In genomic region chr12:89493650-89494302, GRCh38 we compare ENCODE assay signal across 1 cellular context.
A peak's percentile ranks its signal among the peaks of the same experiment; 100 is the strongest.
TF ChIP-seq lines count a peak whose summit lies in the region.

No MANE protein-coding gene starts in this region.

TF ChIP-seq in K562, 482 proteins besides CTCF, POLR2A, EP300 and RAD21:
- TF ChIP-seq TAL1 (IDR thresholded peaks at IDR 0.05) (peak; percentile 51; the same call in 1 of the 2 replicates), ARID1B (IDR thresholded peaks at IDR 0.05) (peak; percentile 59; the same call in 1 of the 2 replicates), HEY1 (CRISPR knock-in tag; IDR thresholded peaks at IDR 0.05; ENCODE audit: borderline replicate concordance) (no peak), CEBPB (tag; IDR thresholded peaks at IDR 0.05) (peak; percentile 68), MTF1 (CRISPR knock-in tag; IDR thresholded peaks at IDR 0.05; ENCODE audit: borderline replicate concordance) (no peak), SAP30 (IDR thresholded peaks at IDR 0.05; ENCODE audit: borderline replicate concordance, insufficient read depth, low read depth, low read length, poor library complexity, severe bottlenecking) (no peak), CBFA2T3 (IDR thresholded peaks at IDR 0.05) (peak; percentile 24)
